Comparison of ENCODE assay signal across 1 cellular context in genomic region chr6:33711140-33712129, GRCh38.
TF ChIP-seq lines count a peak whose summit lies in the region.

Gene UQCC2, minus strand, starts transcription at chr6:33711700. Its CDS starts 14 bp downstream, at chr6:33711686.

TF ChIP-seq in WTC11, 78 proteins besides CTCF, POLR2A, EP300 and RAD21 (continued from another document and continues in another):
- 0 out of 2 replicates have a peak, but pooled peaks have one; percentile 29 for TF ChIP-seq NFATC4 (CRISPR knock-in tag; IDR thresholded peaks at IDR 0.05)
- TF ChIP-seq ZNF416 (CRISPR knock-in tag; IDR thresholded peaks at IDR 0.05), result peak; percentile 57; the same call in 1 of the 2 replicates
- no peak for TF ChIP-seq IRF2 (CRISPR knock-in tag; IDR thresholded peaks at IDR 0.05; ENCODE audit: borderline replicate concordance, low read depth)
- TF ChIP-seq PRRX2 (CRISPR knock-in tag; IDR thresholded peaks at IDR 0.05), result no peak
- TF ChIP-seq ATF2 (CRISPR knock-in tag; IDR thresholded peaks at IDR 0.05; ENCODE audit: borderline replicate concordance, low read depth), result no peak
- TF ChIP-seq FOXK1 (CRISPR knock-in tag; IDR thresholded peaks at IDR 0.05), result peak; percentile 37; the same call in 1 of the 2 replicates
- TF ChIP-seq CREM (CRISPR knock-in tag; IDR thresholded peaks at IDR 0.05), result peak; percentile 77; the same call in 1 of the 2 replicates
- TF ChIP-seq NR3C1 (CRISPR knock-in tag; conservative IDR thresholded peaks at IDR 0.05; ENCODE audit: low read depth), result no peak
- TF ChIP-seq MYBL2 (CRISPR knock-in tag; IDR thresholded peaks at IDR 0.05), result peak; percentile 63; the same call in 1 of the 2 replicates
- TF ChIP-seq TEAD1 (CRISPR knock-in tag; IDR thresholded peaks at IDR 0.05), result peak; percentile 88
- no peak for TF ChIP-seq FOXJ3 (CRISPR knock-in tag; IDR thresholded peaks at IDR 0.05; ENCODE audit: borderline replicate concordance)
- no peak; the same call in 1 of the 2 replicates for TF ChIP-seq PREB (CRISPR knock-in tag; IDR thresholded peaks at IDR 0.05; ENCODE audit: borderline replicate concordance)
- TF ChIP-seq SMAD4 (CRISPR knock-in tag; IDR thresholded peaks at IDR 0.05), result no peak
- peak; percentile 68 for TF ChIP-seq GABPB1 (CRISPR knock-in tag; IDR thresholded peaks at IDR 0.05)
- TF ChIP-seq ESRRA (CRISPR knock-in tag; IDR thresholded peaks at IDR 0.05; ENCODE audit: borderline replicate concordance), result 0 out of 2 replicates have a peak, but pooled peaks have one; percentile 44
- TF ChIP-seq IRF1 (CRISPR knock-in tag; IDR thresholded peaks at IDR 0.05), result peak; percentile 82; the same call in 1 of the 2 replicates
- TF ChIP-seq ARID4B (CRISPR knock-in tag; IDR thresholded peaks at IDR 0.05; ENCODE audit: borderline replicate concordance), result peak; percentile 93
- no peak for TF ChIP-seq OVOL2 (CRISPR knock-in tag; IDR thresholded peaks at IDR 0.05; ENCODE audit: borderline replicate concordance)
- no peak for TF ChIP-seq NR1H2 (CRISPR knock-in tag; IDR thresholded peaks at IDR 0.05)
- no peak; the same call in 1 of the 2 replicates for TF ChIP-seq TEAD4 (CRISPR knock-in tag; IDR thresholded peaks at IDR 0.05)
- TF ChIP-seq ATF6 (CRISPR knock-in tag; IDR thresholded peaks at IDR 0.05), result no peak
- no peak for TF ChIP-seq GRHL2 (CRISPR knock-in tag; IDR thresholded peaks at IDR 0.05; ENCODE audit: insufficient replicate concordance, severe bottlenecking)
- peak; percentile 44; the same call in 1 of the 2 replicates for TF ChIP-seq ZNF263 (CRISPR knock-in tag; IDR thresholded peaks at IDR 0.05; ENCODE audit: low read depth)
- peak; percentile 88 for TF ChIP-seq RELA (CRISPR knock-in tag; IDR thresholded peaks at IDR 0.05; ENCODE audit: borderline replicate concordance)
- peak; percentile 75 for TF ChIP-seq HMGXB4 (CRISPR knock-in tag; IDR thresholded peaks at IDR 0.05)
- TF ChIP-seq ZMAT4 (CRISPR knock-in tag; IDR thresholded peaks at IDR 0.05), result no peak
- peak; percentile 68; the same call in 1 of the 2 replicates for TF ChIP-seq SMAD3 (CRISPR knock-in tag; IDR thresholded peaks at IDR 0.05; ENCODE audit: borderline replicate concordance)
- no peak for TF ChIP-seq ERG (CRISPR knock-in tag; IDR thresholded peaks at IDR 0.05)
- TF ChIP-seq FOXP4 (CRISPR knock-in tag; IDR thresholded peaks at IDR 0.05), result no peak; the same call in 1 of the 2 replicates
- TF ChIP-seq FOXP1 (CRISPR knock-in tag; IDR thresholded peaks at IDR 0.05; ENCODE audit: borderline replicate concordance), result peak; percentile 92; the same call in 1 of the 2 replicates
- peak; percentile 82 for TF ChIP-seq SP1 (CRISPR knock-in tag; conservative IDR thresholded peaks at IDR 0.05)
- no peak for TF ChIP-seq ZNF512 (CRISPR knock-in tag; IDR thresholded peaks at IDR 0.05; ENCODE audit: borderline replicate concordance)
- peak; percentile 97 for TF ChIP-seq E2F5 (CRISPR knock-in tag; IDR thresholded peaks at IDR 0.05)
- no peak for TF ChIP-seq ZSCAN18 (CRISPR knock-in tag; IDR thresholded peaks at IDR 0.05)
